ENCODE assay signal across 9 cellular contexts in genomic region chr1:25294889-25295790, GRCh38. TPM values are rescaled to one million over a fixed set of nuclear protein-coding genes. Genes with fewer than 3 reads are reported as not detected.
"Had no signal": no experiment of that assay in that cellular context is flagged by ENCODE, and none has a peak within 500 bp of the region (broad histone marks: within the 10 kb centered on the region; RNA-seq: fewer than 3 reads in every experiment).

No MANE protein-coding gene starts in this region.

RNA-seq across cellular contexts. Expression of gene RHD, which starts 22.8 kb away (rescaled TPM):
- total RNA-seq: activated CD4-positive, alpha-beta memory T cell treated with anti-CD3 and anti-CD28 coated beads for 36 hours; activated naive CD4-positive, alpha-beta T cell treated with anti-CD3 and anti-CD28 coated beads for 36 hours; activated T-cell treated with anti-CD3 and anti-CD28 coated beads, Interleukin-2, amount 50 U/mL, for 4 hours; activated T-helper 1 cell treated with anti-CD3 and anti-CD28 coated beads, Interleukin-12 subunit alpha, Interleukin-12 subunit beta, Interleukin-2, Interleukin-4 antibody, amounts not matched to agents 30 ng/mL and 10 ng/mL and 1 ng/mL, durations not matched to agents 14 hours and 24 hours and 36 hours; cardiac muscle cell; M059J; PC-3; SJCRH30; T-helper 1 cell treated with Interleukin-12 subunit alpha and Interleukin-12 subunit beta and Interleukin-4 antibody, amounts not matched to agents 30 ng/mL and 1 ng/mL, for 36 hours had no signal
